In the genomic region with DNA sequence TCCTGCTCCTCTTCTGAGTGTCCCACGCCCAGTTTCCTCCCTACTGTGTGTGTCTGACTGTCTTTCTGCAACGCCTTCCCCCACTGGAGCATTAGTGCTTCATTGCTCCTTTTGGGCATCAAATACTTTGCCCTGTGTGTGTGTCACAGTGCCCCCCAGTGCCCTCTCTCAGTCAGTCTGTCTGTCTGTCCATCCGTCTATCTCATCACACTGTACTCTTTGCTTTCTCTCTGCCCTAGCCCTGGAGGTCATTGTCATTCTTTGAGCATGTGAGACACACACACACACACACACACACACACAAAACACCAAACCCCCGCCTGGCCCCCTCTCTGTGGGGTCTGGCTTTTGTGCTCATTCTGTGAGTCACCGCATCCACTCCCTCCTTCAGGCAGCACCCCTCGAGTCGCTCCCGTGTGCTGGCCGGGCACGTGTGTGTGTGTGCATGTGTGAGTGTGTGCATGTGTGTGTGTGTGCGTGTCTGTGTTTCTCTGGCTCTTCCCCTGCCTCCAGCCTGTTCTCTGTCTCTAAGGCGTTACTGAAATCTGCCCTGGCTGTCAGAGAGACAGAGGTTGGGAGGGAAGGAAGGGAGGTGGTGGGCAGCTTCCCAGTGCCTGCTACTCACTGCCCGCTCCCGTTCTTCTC, we compare ENCODE assay signal across 1 cellular context.
A peak's percentile ranks its signal among the peaks of the same experiment; 100 is the strongest.
TF ChIP-seq lines count a peak whose summit lies in the region.

No MANE protein-coding gene starts in this region.

TF ChIP-seq in HepG2, 621 proteins besides CTCF, POLR2A, EP300 and RAD21 (continued from another document):
- TF ChIP-seq STAT5B (CRISPR knock-in tag; IDR thresholded peaks at IDR 0.05) (no peak), DR1 (CRISPR knock-in tag; IDR thresholded peaks at IDR 0.05) (no peak), BHLHE40 (IDR thresholded peaks at IDR 0.05; ENCODE audit: low read length) (peak; percentile 35; the same call in 1 of the 2 replicates)
- TF ChIP-seq, protein P1, sequence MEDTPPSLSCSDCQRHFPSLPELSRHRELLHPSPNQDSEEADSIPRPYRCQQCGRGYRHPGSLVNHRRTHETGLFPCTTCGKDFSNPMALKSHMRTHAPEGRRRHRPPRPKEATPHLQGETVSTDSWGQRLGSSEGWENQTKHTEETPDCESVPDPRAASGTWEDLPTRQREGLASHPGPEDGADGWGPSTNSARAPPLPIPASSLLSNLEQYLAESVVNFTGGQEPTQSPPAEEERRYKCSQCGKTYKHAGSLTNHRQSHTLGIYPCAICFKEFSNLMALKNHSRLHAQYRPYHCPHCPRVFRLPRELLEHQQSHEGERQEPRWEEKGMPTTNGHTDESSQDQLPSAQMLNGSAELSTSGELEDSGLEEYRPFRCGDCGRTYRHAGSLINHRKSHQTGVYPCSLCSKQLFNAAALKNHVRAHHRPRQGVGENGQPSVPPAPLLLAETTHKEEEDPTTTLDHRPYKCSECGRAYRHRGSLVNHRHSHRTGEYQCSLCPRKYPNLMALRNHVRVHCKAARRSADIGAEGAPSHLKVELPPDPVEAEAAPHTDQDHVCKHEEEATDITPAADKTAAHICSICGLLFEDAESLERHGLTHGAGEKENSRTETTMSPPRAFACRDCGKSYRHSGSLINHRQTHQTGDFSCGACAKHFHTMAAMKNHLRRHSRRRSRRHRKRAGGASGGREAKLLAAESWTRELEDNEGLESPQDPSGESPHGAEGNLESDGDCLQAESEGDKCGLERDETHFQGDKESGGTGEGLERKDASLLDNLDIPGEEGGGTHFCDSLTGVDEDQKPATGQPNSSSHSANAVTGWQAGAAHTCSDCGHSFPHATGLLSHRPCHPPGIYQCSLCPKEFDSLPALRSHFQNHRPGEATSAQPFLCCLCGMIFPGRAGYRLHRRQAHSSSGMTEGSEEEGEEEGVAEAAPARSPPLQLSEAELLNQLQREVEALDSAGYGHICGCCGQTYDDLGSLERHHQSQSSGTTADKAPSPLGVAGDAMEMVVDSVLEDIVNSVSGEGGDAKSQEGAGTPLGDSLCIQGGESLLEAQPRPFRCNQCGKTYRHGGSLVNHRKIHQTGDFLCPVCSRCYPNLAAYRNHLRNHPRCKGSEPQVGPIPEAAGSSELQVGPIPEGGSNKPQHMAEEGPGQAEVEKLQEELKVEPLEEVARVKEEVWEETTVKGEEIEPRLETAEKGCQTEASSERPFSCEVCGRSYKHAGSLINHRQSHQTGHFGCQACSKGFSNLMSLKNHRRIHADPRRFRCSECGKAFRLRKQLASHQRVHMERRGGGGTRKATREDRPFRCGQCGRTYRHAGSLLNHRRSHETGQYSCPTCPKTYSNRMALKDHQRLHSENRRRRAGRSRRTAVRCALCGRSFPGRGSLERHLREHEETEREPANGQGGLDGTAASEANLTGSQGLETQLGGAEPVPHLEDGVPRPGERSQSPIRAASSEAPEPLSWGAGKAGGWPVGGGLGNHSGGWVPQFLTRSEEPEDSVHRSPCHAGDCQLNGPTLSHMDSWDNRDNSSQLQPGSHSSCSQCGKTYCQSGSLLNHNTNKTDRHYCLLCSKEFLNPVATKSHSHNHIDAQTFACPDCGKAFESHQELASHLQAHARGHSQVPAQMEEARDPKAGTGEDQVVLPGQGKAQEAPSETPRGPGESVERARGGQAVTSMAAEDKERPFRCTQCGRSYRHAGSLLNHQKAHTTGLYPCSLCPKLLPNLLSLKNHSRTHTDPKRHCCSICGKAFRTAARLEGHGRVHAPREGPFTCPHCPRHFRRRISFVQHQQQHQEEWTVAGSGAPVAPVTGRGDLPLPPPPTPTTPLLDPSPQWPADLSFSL (CRISPR knock-in tag; IDR thresholded peaks at IDR 0.05) = peak; percentile 80; the same call in 1 of the 2 replicates
